ENCODE assay signal across 8 cellular contexts in genomic region chr17:75457047-75457654, GRCh38. TPM values are rescaled to one million over a fixed set of nuclear protein-coding genes. Genes with fewer than 3 reads are reported as not detected.
DNase-seq lines count a peak whose midpoint lies in the region; ATAC-seq and TF ChIP-seq lines count a peak whose summit lies in the region.

No MANE protein-coding gene starts in this region.

- peak overlapping the region; percentile 85 for H3K27ac Mint-ChIP-seq in activated naive CD8-positive, alpha-beta T cell treated with anti-CD3 and anti-CD28 coated beads, Interleukin-2, amount 10 ng/mL, durations not matched to agents 7 days and 5 days

- peak overlapping the region; percentile 88 to 92 for H3K27ac ChIP-seq in right atrium auricular region

- POLR2A ChIA-PET in activated naive CD8-positive, alpha-beta T cell treated with anti-CD3 and anti-CD28 coated beads, Interleukin-2, amount 10 ng/mL, durations not matched to agents 7 days and 5 days (lab: Charles Lee): interaction anchor here (0.8 to 2.5 kb wide), 8 partner anchors 11 to 195 kb away, joined by 3 to 27 read pairs (median 4); partner anchors contain the start of genes GGA3, MRPS7 and TSEN54

- peak; percentile 5 for DNase-seq in activated gamma-delta T cell treated with Interleukin-2 at 50 U/mL for 16 hours
- no peak for DNase-seq in activated gamma-delta T cell (lab: John Stamatoyannopoulos, UW)
- peak; percentile 16 to 69 for DNase-seq in NCI-H526 (lab: John Stamatoyannopoulos, UW)
- peak; percentile 45 for DNase-seq in activated naive CD8-positive, alpha-beta T cell treated with anti-CD3 and anti-CD28 coated beads, Interleukin-2, amount 10 ng/mL, durations not matched to agents 7 days and 5 days
- no peak for DNase-seq in right atrium auricular region (ENCODE audit: low spot score)
- peak; percentile 40 to 94 (median 66) for DNase-seq in posterior cingulate gyrus
- DNase-seq in COLO829 (ENCODE audit: low spot score): no peak
- DNase-seq in NCI-H2029 (lab: John Stamatoyannopoulos, UW): no peak

- H3K4me1 Mint-ChIP-seq in activated naive CD8-positive, alpha-beta T cell treated with anti-CD3 and anti-CD28 coated beads, Interleukin-2, amount 10 ng/mL, durations not matched to agents 7 days and 5 days: peaks cover 28% of the 10 kb centered on the region

- H3K9me3 ChIP-seq in right atrium auricular region: no peaks in the 10 kb centered on the region

- H3K36me3 Mint-ChIP-seq in activated naive CD8-positive, alpha-beta T cell treated with anti-CD3 and anti-CD28 coated beads, Interleukin-2, amount 10 ng/mL, durations not matched to agents 7 days and 5 days: no peaks in the 10 kb centered on the region

- TF ChIP-seq CTCF in right atrium auricular region (IDR thresholded peaks at IDR 0.05): no peak

- no peaks in the 10 kb centered on the region for H3K36me3 ChIP-seq in right atrium auricular region

- peaks cover 0 to 37% of the 10 kb centered on the region in 2 donors for H3K4me1 ChIP-seq in right atrium auricular region

- no peaks in the 10 kb centered on the region for H3K9me3 Mint-ChIP-seq in activated naive CD8-positive, alpha-beta T cell treated with anti-CD3 and anti-CD28 coated beads, Interleukin-2, amount 10 ng/mL, durations not matched to agents 7 days and 5 days

- no peaks in the 10 kb centered on the region for H3K27me3 Mint-ChIP-seq in activated naive CD8-positive, alpha-beta T cell treated with anti-CD3 and anti-CD28 coated beads, Interleukin-2, amount 10 ng/mL, durations not matched to agents 7 days and 5 days

- H3K4me3 Mint-ChIP-seq in activated naive CD8-positive, alpha-beta T cell treated with anti-CD3 and anti-CD28 coated beads, Interleukin-2, amount 10 ng/mL, durations not matched to agents 7 days and 5 days: peak overlapping the region; percentile 92

- no peaks in the 10 kb centered on the region for H3K27me3 ChIP-seq in right atrium auricular region

- ATAC-seq in activated naive CD8-positive, alpha-beta T cell treated with anti-CD3 and anti-CD28 coated beads, Interleukin-2, amount 10 ng/mL, durations not matched to agents 7 days and 5 days (ENCODE audit: low read depth): peak; percentile 4

- intact Hi-C loops in posterior cingulate gyrus (cut with DNase I): loop anchor here (2.0 kb wide), 1 partner anchor 58 kb away; the partner anchor contains the start of gene CASKIN2

- peak overlapping the region; percentile 87 to 92 for H3K4me3 ChIP-seq in right atrium auricular region

RNA-seq across cellular contexts. Expression of gene TMEM94, which starts 0.7 kb away (rescaled TPM):
- total RNA-seq in activated naive CD8-positive, alpha-beta T cell treated with anti-CD3 and anti-CD28 coated beads, Interleukin-2, amount 10 ng/mL, durations not matched to agents 7 days and 5 days: 100 to 1,000 TPM; 112 to 115 TPM
- total RNA-seq in right atrium auricular region: 10 to 100 TPM; 56.3 to 61.6 TPM

RNA-seq across cellular contexts. Expression of gene GRB2, which starts 51.7 kb away (rescaled TPM):
- 100 to 1,000 TPM; 149 to 155 TPM for total RNA-seq in activated naive CD8-positive, alpha-beta T cell treated with anti-CD3 and anti-CD28 coated beads, Interleukin-2, amount 10 ng/mL, durations not matched to agents 7 days and 5 days
- total RNA-seq in right atrium auricular region: 100 to 1,000 TPM in 1 of 2 donors, 10 to 100 TPM in 1; 80.8 to 112 TPM

RNA-seq across cellular contexts. Expression of gene CASKIN2, which starts 58.2 kb away (rescaled TPM):
- 1 to 10 TPM in 1 of 2 experiments, under 1 TPM in 1; 0.72 to 2.3 TPM for total RNA-seq in activated naive CD8-positive, alpha-beta T cell treated with anti-CD3 and anti-CD28 coated beads, Interleukin-2, amount 10 ng/mL, durations not matched to agents 7 days and 5 days
- total RNA-seq in right atrium auricular region: 10 to 100 TPM; 18.3 to 28.7 TPM

RNA-seq across cellular contexts. Expression of gene TSEN54, which starts 59.2 kb away (rescaled TPM):
- total RNA-seq in activated naive CD8-positive, alpha-beta T cell treated with anti-CD3 and anti-CD28 coated beads, Interleukin-2, amount 10 ng/mL, durations not matched to agents 7 days and 5 days: 10 to 100 TPM; 75.2 to 76.0 TPM
- 10 to 100 TPM in 1 of 2 donors, 1 to 10 TPM in 1; 9.6 to 13.8 TPM for total RNA-seq in right atrium auricular region

Comparison
In these comparisons a context has a peak if more than half of its experiments do, and no peak if none do; other contexts are left out.
1. DNase-seq: peak in activated gamma-delta T cell treated with Interleukin-2 at 50 U/mL for 16 hours (single experiment), NCI-H526 (2 of 2), activated naive CD8-positive, alpha-beta T cell treated with anti-CD3 and anti-CD28 coated beads, Interleukin-2, amount 10 ng/mL, durations not matched to agents 7 days and 5 days (single experiment) and posterior cingulate gyrus (10 of 10); none in activated gamma-delta T cell (single experiment), right atrium auricular region (single experiment), COLO829 (single experiment) and NCI-H2029 (single experiment).
2. RNA of gene CASKIN2, which starts 58.2 kb away (total RNA-seq): 18.3 to 28.7 TPM in right atrium auricular region; 0.72 to 2.3 TPM in activated naive CD8-positive, alpha-beta T cell treated with anti-CD3 and anti-CD28 coated beads, Interleukin-2, amount 10 ng/mL, durations not matched to agents 7 days and 5 days; every median in the first group is over 4 times any median in the second.